In the genomic region with DNA sequence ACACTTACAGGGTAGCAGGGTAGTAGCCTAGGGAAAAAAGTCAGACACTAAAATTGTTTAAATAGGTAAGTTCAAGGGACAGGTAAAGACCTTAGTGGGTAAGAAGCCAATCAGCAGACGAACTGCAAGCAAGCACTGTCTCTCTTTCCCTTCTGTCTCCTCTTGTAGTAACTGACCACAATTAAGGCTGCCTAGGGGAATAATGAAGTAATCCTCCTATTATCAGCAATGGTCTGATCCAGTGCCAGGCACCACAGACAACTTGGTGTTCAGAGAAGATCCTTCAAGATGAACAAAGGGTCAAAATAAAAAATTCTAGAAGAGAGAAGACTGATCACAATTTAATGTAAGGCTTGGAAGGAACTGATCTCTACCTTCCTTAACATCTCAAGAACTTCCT, we compare ENCODE assay signal across 20 cellular contexts.
"Had no signal": no experiment of that assay in that cellular context is flagged by ENCODE, and none has a peak within 500 bp of the region (broad histone marks: within the 10 kb centered on the region; RNA-seq: fewer than 3 reads in every experiment).

No MANE protein-coding gene starts in this region.

- H3K36me3 ChIP-seq: upper lobe of right lung had no signal

- ATAC-seq: activated T-cell treated with anti-CD3 and anti-CD28 coated beads, Interleukin-2, amount 50 U/mL, for 72 hours; left ventricle myocardium superior; T-helper 17 cell; upper lobe of right lung had no signal

- DNase-seq: activated CD4-positive, alpha-beta memory T cell treated with anti-CD3 and anti-CD28 coated beads for 36 hours; activated CD4-positive, alpha-beta T cell treated with anti-CD3 and anti-CD28 coated beads for 4 hours; activated CD4-positive, CD25-positive, alpha-beta regulatory T cell; activated effector memory CD4-positive, alpha-beta T cell treated with Interleukin-2 at 50 U/mL for 16 hours; activated naive CD4-positive, alpha-beta T cell treated with anti-CD3 and anti-CD28 coated beads for 36 hours; activated naive CD8-positive, alpha-beta T cell treated with anti-CD3 and anti-CD28 coated beads, Interleukin-2, amount 10 ng/mL, durations not matched to agents 7 days and 5 days; activated T-cell treated with anti-CD3 and anti-CD28 coated beads, Interleukin-2, amount 50 U/mL, for 72 hours; amygdala; dermis blood vessel endothelial cell; effector CD8-positive, alpha-beta T cell; foreskin melanocyte; hippocampal formation; left ventricle myocardium superior; mammary epithelial cell; retina; stimulated activated CD4-positive, alpha-beta T cell treated with anti-CD3 and anti-CD28 coated beads, Interleukin-4, amount 100 ng/mL, for 24 hours; stimulated activated naive CD4-positive, alpha-beta T cell treated with Interleukin-2 at 50 U/mL for 16 hours; SW 1271; T-helper 17 cell; upper lobe of right lung had no signal

- H3K4me1 ChIP-seq: upper lobe of right lung had no signal

- H3K4me3 ChIP-seq: upper lobe of right lung had no signal

- H3K9me3 ChIP-seq: upper lobe of right lung had no signal

- H3K27me3 ChIP-seq: upper lobe of right lung had no signal

- H3K27ac ChIP-seq: upper lobe of right lung had no signal
